In the genomic region with DNA sequence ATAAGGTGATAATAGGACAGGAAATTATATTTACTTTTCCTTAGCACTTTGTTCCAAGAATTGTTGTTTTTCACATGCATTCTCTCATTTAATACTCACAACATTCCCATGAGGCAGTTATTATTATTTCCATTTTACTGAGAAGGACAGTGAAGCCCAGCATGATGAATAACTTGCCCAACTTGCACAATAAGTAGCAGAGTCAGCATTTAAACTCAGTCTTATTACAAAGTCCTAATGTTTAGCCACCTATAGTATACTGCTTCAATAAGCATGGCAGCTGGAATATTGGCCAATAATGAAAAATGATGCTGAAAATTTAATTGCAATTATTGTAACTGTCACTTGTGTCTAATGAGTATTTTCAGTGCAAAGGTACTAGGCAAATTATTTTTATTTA, we compare ENCODE assay signal across 38 cellular contexts. TPM values are rescaled to one million over a fixed set of nuclear protein-coding genes. Genes with fewer than 3 reads are reported as not detected.
"Had no signal": no experiment of that assay in that cellular context is flagged by ENCODE, and none has a peak within 500 bp of the region (broad histone marks: within the 10 kb centered on the region; RNA-seq: fewer than 3 reads in every experiment).

No MANE protein-coding gene starts in this region.

- H3K9me3 ChIP-seq: MG63 had no signal

- H3K4me3 ChIP-seq: MG63 had no signal

- H3K36me3 ChIP-seq: MG63 had no signal

- H3K27me3 ChIP-seq: MG63 had no signal

- DNase-seq: Karpas-422, Kasumi-1, MG63, MM.1S, MV-4-11, NCI-H1048, NCI-H1092, NCI-H1092 treated with DMSO at 0.1 percent for 48 hours, NCI-H1105, NCI-H1105 treated with DMSO at 0.1 percent for 48 hours, NCI-H1417 treated with DMSO at 0.1 percent for 48 hours, NCI-H1436, NCI-H1436 treated with DMSO at 0.1 percent for 48 hours, NCI-H146, NCI-H1694, NCI-H1694 treated with DMSO at 0.1 percent for 48 hours, NCI-H187, NCI-H187 treated with DMSO at 0.1 percent for 48 hours, NCI-H1930, NCI-H2029, NCI-H2029 treated with DMSO at 0.1 percent for 48 hours, NCI-H2081, NCI-H2081 treated with DMSO at 0.1 percent for 48 hours, NCI-H2107, NCI-H2171, NCI-H2171 treated with DMSO at 0.1 percent for 48 hours, NCI-H2227 treated with DMSO at 0.1 percent for 48 hours, NCI-H226, NCI-H345, NCI-H446, NCI-H446 treated with DMSO at 0.1 percent for 48 hours, NCI-H510A, NCI-H510A treated with DMSO at 0.1 percent for 48 hours, NCI-H524 had no signal

RNA-seq across cellular contexts. Expression of gene SYNPR, which starts 45.7 kb away (rescaled TPM):
- total RNA-seq: LHCN-M2, M059J, MCF 10A, NCI-H460 had no signal
